8 cellular contexts compared by ENCODE assay signal in the genomic region with DNA sequence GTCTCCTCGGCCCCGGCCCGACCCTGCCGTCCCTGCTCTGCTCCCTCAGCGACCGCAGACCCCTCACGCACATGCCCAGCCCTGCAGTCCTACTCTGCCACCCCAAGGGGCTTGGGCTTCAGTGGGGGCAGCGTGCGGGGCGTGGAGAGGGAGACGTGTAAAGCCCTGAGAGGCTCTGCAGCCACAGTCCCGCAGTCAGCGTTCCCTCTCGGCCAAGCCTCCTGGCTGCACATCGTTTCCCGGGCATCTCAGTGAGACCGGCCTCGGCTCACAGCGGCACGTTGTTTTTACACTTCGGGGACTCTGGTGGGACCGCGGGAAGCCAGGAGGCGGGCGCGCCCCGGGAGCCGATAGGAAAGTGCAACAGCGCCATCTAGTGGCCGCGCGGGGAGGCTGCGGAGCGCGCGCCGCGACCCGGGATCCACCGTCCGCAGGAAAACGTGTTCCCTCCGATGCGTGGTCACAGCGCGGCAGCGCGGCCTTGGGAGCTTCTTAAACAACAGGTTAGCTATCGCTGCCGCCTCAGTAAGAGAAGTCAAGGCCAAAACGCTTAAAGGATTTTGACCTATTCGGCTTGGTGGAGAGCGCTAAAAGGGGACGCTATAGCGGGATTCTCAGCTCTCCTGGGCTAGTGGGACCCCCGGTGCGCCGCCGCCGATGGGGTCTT.
DNase-seq lines count a peak whose midpoint lies in the region; ATAC-seq and TF ChIP-seq lines count a peak whose summit lies in the region.

No MANE protein-coding gene starts in this region.

- peak; percentile 89 for ATAC-seq in GM19468 (IDR thresholded peaks at IDR 0.05; ENCODE audit: extremely low read depth, unreplicated experiment)

- H3K4me3 ChIP-seq in HUES48 (ENCODE audit: low read depth, low read length) (peak overlapping the region; percentile 59), astrocyte of the cerebellum (ENCODE audit: low read depth, low read length) (no peak overlapping the region), iPS-11a (ENCODE audit: low read depth, low read length) (peak overlapping the region; percentile 37), skeletal muscle tissue (ENCODE audit: low read length in 3 of 3) (peak overlapping the region in 2 of 3 donors; percentile 49 to 59)

- H3K27ac ChIP-seq in HUES48 (ENCODE audit: low read depth, low read length), result no peak overlapping the region
- H3K27ac ChIP-seq in skeletal muscle tissue (ENCODE audit: low read depth, low read length), result no peak overlapping the region

- no peaks in the 10 kb centered on the region for H3K9me3 ChIP-seq in HUES48 (ENCODE audit: control insufficient read depth, insufficient read depth, low read length)
- H3K9me3 ChIP-seq in skeletal muscle tissue (ENCODE audit: control insufficient read depth in 3 of 3, low read length in 3 of 3), result no peaks in the 10 kb centered on the region

- H3K36me3 ChIP-seq in HUES48 (ENCODE audit: control insufficient read depth, insufficient read depth, low read length) (no peaks in the 10 kb centered on the region), skeletal muscle tissue (ENCODE audit: control insufficient read depth in 3 of 3, insufficient read depth in 3 of 3, low read length in 3 of 3) (no peaks in the 10 kb centered on the region)

- in situ Hi-C loops in astrocyte of the cerebellum (cut with HindIII; ENCODE audit: low sequenced_read_pairs), result no loop called here

- H3K9ac ChIP-seq in HUES48 (ENCODE audit: low read depth, low read length), result no peak overlapping the region
- peak overlapping the region in 1 of 3 donors; percentile 33 for H3K9ac ChIP-seq in skeletal muscle tissue (ENCODE audit: low read depth in 1 of 3, low read length in 3 of 3)

- TF ChIP-seq CTCF in astrocyte of the cerebellum (IDR thresholded peaks at IDR 0.05; ENCODE audit: low read depth, low read length, missing control alignments), result peak; percentile 95

- H3K4me1 ChIP-seq in HUES48 (ENCODE audit: control insufficient read depth, insufficient read depth, low read length) (peaks cover 3% of the 10 kb centered on the region; the same call in 1 of the 2 replicates), skeletal muscle tissue (ENCODE audit: control insufficient read depth in 3 of 3, insufficient read depth in 3 of 3, low read length in 3 of 3) (peaks cover 4 to 9% (median 9%) of the 10 kb centered on the region in 3 donors)

- DNase-seq in COLO829 (ENCODE audit: low spot score) (peak; percentile 49), T-helper 1 cell (peak; percentile 16 to 38 (median 36)), astrocyte of the cerebellum (ENCODE audit: low read depth) (no peak), NCI-H446 treated with DMSO at 0.1 percent for 48 hours (lab: John Stamatoyannopoulos, UW) (no peak)

- peaks cover 43% of the 10 kb centered on the region for H3K27me3 ChIP-seq in HUES48 (ENCODE audit: control insufficient read depth, insufficient read depth, low read length)
- peaks cover 32 to 53% (median 48%) of the 10 kb centered on the region in 3 donors for H3K27me3 ChIP-seq in skeletal muscle tissue (ENCODE audit: control insufficient read depth in 3 of 3, insufficient read depth in 3 of 3, low read length in 3 of 3)

Comparison
In these comparisons a context has a peak if more than half of its experiments do, and no peak if none do; other contexts are left out.
1. DNase-seq: peak in COLO829 (single experiment) and T-helper 1 cell (5 of 5); none in astrocyte of the cerebellum (single experiment) and NCI-H446 treated with DMSO at 0.1 percent for 48 hours (single experiment).